In the genomic region with DNA sequence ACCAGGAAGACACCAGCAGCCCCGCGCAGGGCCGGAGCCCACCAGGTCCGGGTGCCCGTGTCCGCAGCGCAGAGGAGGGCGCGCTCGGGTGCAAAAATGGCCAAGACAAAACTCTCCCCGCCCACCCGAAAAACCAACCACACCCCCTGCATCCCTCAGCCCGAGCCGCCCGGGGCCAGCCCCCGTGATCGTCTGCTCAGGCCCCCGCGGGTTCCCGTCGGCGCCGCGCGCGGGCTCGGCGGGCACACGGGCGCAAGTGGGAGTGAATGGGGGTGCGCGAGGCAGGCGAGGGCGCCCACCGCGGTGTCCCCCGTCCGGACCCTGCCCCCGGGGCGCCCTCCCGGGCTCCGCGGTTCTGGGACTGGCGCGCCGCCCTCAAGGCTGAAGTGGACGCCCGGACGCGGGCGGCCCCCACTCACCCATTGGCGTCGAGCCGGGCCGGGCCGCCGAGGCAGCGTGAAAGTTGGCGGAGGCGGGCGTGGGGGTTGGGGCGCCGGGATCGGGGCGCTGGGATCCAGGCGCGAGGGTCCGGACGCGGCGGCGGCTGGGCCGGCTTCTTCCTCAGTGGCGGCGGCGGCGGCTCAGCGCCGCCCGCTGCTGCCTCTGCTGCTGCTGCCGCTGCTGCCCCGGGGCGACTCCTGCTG, we compare ENCODE assay signal across 8 cellular contexts. TPM values are rescaled to one million over a fixed set of nuclear protein-coding genes. Genes with fewer than 3 reads are reported as not detected.
DNase-seq lines count a peak whose midpoint lies in the region; ATAC-seq and TF ChIP-seq lines count a peak whose summit lies in the region.

No MANE protein-coding gene starts in this region.

- H3K4me1 Mint-ChIP-seq in stimulated activated memory B cell treated with anti-CD40 and anti-IgM and Interleukin-4, amounts not matched to agents 10 μg/mL and 1 μg/mL and 100 μg/mL, for 72 hours: peaks cover 27% of the 10 kb centered on the region

- intact Hi-C loops in PC-9 (cut with micrococcal nuclease; ENCODE audit: unreplicated experiment) (loop anchor here (5.0 kb wide), 1 partner anchor 40 kb away; no protein-coding TSS in a partner anchor), body of pancreas (cut with DNase I) (no loop called here)

- no TSS peak for BruUV-seq in PC-9 (replicated peaks; lab: Mats Ljungman, UMichigan)

- peak overlapping the region; percentile 93 for H3K4me2 ChIP-seq in PC-9

- H3K4me3 ChIP-seq in PC-9 (peak overlapping the region; percentile 71), body of pancreas (peak overlapping the region; percentile 16 to 52)

- H3K27me3 Mint-ChIP-seq in stimulated activated memory B cell treated with anti-CD40 and anti-IgM and Interleukin-4, amounts not matched to agents 10 μg/mL and 1 μg/mL and 100 μg/mL, for 72 hours: no peaks in the 10 kb centered on the region

- no peaks in the 10 kb centered on the region for H3K9me3 ChIP-seq in PC-9 (ENCODE audit: insufficient read depth, low read depth)
- no peaks in the 10 kb centered on the region for H3K9me3 ChIP-seq in body of pancreas

- H3K27ac Mint-ChIP-seq in stimulated activated memory B cell treated with anti-CD40 and anti-IgM and Interleukin-4, amounts not matched to agents 10 μg/mL and 1 μg/mL and 100 μg/mL, for 72 hours: peak overlapping the region; percentile 46

- peak; percentile 49 for DNase-seq in stimulated activated CD4-positive, alpha-beta T cell treated with anti-CD3 and anti-CD28 coated beads, Interleukin-15, amount 100 ng/mL, for 24 hours
- no peak for DNase-seq in stimulated activated CD4-positive, alpha-beta T cell treated with anti-CD3 and anti-CD28 coated beads, Interleukin-2, amount 100 ng/mL, for 48 hours
- no peak for DNase-seq in PC-9
- peak in 2 of 4 donors; percentile 5 to 14 for DNase-seq in body of pancreas
- no peak for DNase-seq in NCI-H748 (lab: John Stamatoyannopoulos, UW; ENCODE audit: unreplicated experiment)
- DNase-seq in RPMI8226: no peak

- H3K36me3 ChIP-seq in PC-9 (ENCODE audit: low read depth): no peaks in the 10 kb centered on the region
- H3K36me3 ChIP-seq in body of pancreas (replicated peaks in 1 of 2; ENCODE audit: insufficient read depth in 1 of 2, low read depth in 2 of 2): no peaks in the 10 kb centered on the region

- POLR2A ChIA-PET in PC-9 (lab: Charles Lee; ENCODE audit: unreplicated experiment): interaction anchor here (0.5 kb wide), 1 partner anchor 217 kb away, joined by 5 read pairs; no protein-coding TSS in a partner anchor

- H3K9me2 ChIP-seq in PC-9 (ENCODE audit: insufficient read depth): no peaks in the 10 kb centered on the region

- peaks cover 32% of the 10 kb centered on the region for H3K4me1 ChIP-seq in PC-9 (replicated peaks; ENCODE audit: insufficient read depth)
- H3K4me1 ChIP-seq in body of pancreas: no peaks in the 10 kb centered on the region

- H3K27me3 ChIP-seq in PC-9 (ENCODE audit: insufficient read depth, low read depth) (no peaks in the 10 kb centered on the region), body of pancreas (no peaks in the 10 kb centered on the region), layer of hippocampus (ENCODE audit: control insufficient read depth, insufficient read depth, low read length) (no peaks in the 10 kb centered on the region)

- no peaks in the 10 kb centered on the region for H3K9me3 Mint-ChIP-seq in stimulated activated memory B cell treated with anti-CD40 and anti-IgM and Interleukin-4, amounts not matched to agents 10 μg/mL and 1 μg/mL and 100 μg/mL, for 72 hours

- H3K4me3 Mint-ChIP-seq in stimulated activated memory B cell treated with anti-CD40 and anti-IgM and Interleukin-4, amounts not matched to agents 10 μg/mL and 1 μg/mL and 100 μg/mL, for 72 hours: peak overlapping the region; percentile 90

- H2AFZ ChIP-seq in PC-9: no peak overlapping the region; the same call in 1 of the 2 replicates

- peaks cover 9% of the 10 kb centered on the region; the same call in 1 of the 2 replicates for H4K20me1 ChIP-seq in PC-9 (ENCODE audit: insufficient read depth)

- peak overlapping the region; percentile 34; the same call in 1 of the 2 replicates for H3K27ac ChIP-seq in PC-9
- peak overlapping the region in 3 of 4 donors; percentile 36 to 65 (median 51) for H3K27ac ChIP-seq in body of pancreas
- H3K27ac ChIP-seq in layer of hippocampus (ENCODE audit: low read depth, low read length): peak overlapping the region; percentile 57

- WGBS in body of pancreas, 2 donors: 0% methylated on average over 12 of the region's 83 CpGs; no CpG with 5 or more reads in 1 of the 2 donors

- TF ChIP-seq POLR2A in body of pancreas (IDR thresholded peaks at IDR 0.05): no peak

- peaks cover 7% of the 10 kb centered on the region; the same call in 1 of the 2 replicates for H3F3A ChIP-seq in PC-9 (ENCODE audit: insufficient read depth, low read depth)

- CTCF ChIA-PET in PC-9 (lab: Charles Lee): interaction anchor here (0.6 kb wide), 1 partner anchor 48 kb away, joined by 6 read pairs; no protein-coding TSS in a partner anchor

- no peak for TF ChIP-seq CTCF in PC-9 (conservative IDR thresholded peaks at IDR 0.05)
- no peak for TF ChIP-seq CTCF in body of pancreas (IDR thresholded peaks at IDR 0.05)

- peak; percentile 36 for ATAC-seq in body of pancreas
- ATAC-seq in stimulated activated memory B cell treated with anti-CD40 and anti-IgM and Interleukin-4, amounts not matched to agents 10 μg/mL and 1 μg/mL and 100 μg/mL, for 72 hours: peak; percentile 67

- peaks cover 46% of the 10 kb centered on the region for H3K79me2 ChIP-seq in PC-9 (ENCODE audit: low read depth)

- H3K36me3 Mint-ChIP-seq in stimulated activated memory B cell treated with anti-CD40 and anti-IgM and Interleukin-4, amounts not matched to agents 10 μg/mL and 1 μg/mL and 100 μg/mL, for 72 hours: peaks cover 18% of the 10 kb centered on the region

RNA-seq across cellular contexts. Expression of gene SH3KBP1, which starts 0.4 kb away (rescaled TPM):
- total RNA-seq in PC-9 (2021) (42.5 and 58.3 TPM in 2 replicates), body of pancreas (10 to 100 TPM in 1 of 2 donors, 1 to 10 TPM in 1; 4.7 to 11.2 TPM)
